9 cellular contexts compared by ENCODE assay signal in genomic region chr10:50511512-50512213, GRCh38.
A peak's percentile ranks its signal among the peaks of the same experiment; 100 is the strongest.
DNase-seq lines count a peak whose midpoint lies in the region; ATAC-seq and TF ChIP-seq lines count a peak whose summit lies in the region.
"Had no signal": no experiment of that assay in that cellular context is flagged by ENCODE, and none has a peak within 500 bp of the region (broad histone marks: within the 10 kb centered on the region; RNA-seq: fewer than 3 reads in every experiment).

No MANE protein-coding gene starts in this region.

- no peak for TF ChIP-seq CTCF in GM06990 (IDR thresholded peaks at IDR 0.05; ENCODE audit: insufficient read depth, low read length, poor library complexity, severe bottlenecking)
- TF ChIP-seq CTCF in fibroblast of lung (conservative IDR thresholded peaks at IDR 0.05 in 1 of 2, IDR thresholded peaks at IDR 0.05 in 1 of 2; ENCODE audit: low read depth in 1 of 2, low read length in 2 of 2): no peak
- TF ChIP-seq CTCF in mucosa of descending colon (IDR thresholded peaks at IDR 0.05): no peak

- H3K27me3 ChIP-seq in GM06990 (replicated peaks; ENCODE audit: control insufficient read depth, insufficient read depth, low read length): no peaks in the 10 kb centered on the region
- no peaks in the 10 kb centered on the region for H3K27me3 ChIP-seq in fibroblast of lung (ENCODE audit: control insufficient read depth, insufficient read depth, low read length)
- H3K27me3 ChIP-seq: right lobe of liver had no signal

- H3K4me1 ChIP-seq in fibroblast of lung (ENCODE audit: control insufficient read depth, extremely low read depth, insufficient read depth, low read length) (peaks cover 4% of the 10 kb centered on the region), mucosa of descending colon (ENCODE audit: low read depth) (peaks cover 12% of the 10 kb centered on the region)

- H3K4me3 ChIP-seq in GM06990 (replicated peaks; ENCODE audit: low read depth, low read length) (no peak overlapping the region), fibroblast of lung (replicated peaks in 1 of 4; ENCODE audit: control extremely low read depth in 1 of 4, insufficient read depth in 1 of 4, low read depth in 3 of 4, low read length in 4 of 4) (no peak overlapping the region), mucosa of descending colon (no peak overlapping the region)
- H3K4me3 ChIP-seq: right lobe of liver had no signal

- no peak overlapping the region for H3K4me2 ChIP-seq in fibroblast of lung (ENCODE audit: extremely low read depth, insufficient read depth, low read length)

- peak; percentile 28 for ATAC-seq in GM21723 (IDR thresholded peaks at IDR 0.05; ENCODE audit: unreplicated experiment)
- no peak for ATAC-seq in mucosa of descending colon

- H3K27ac ChIP-seq in fibroblast of lung (ENCODE audit: insufficient read depth, low read length): no peak overlapping the region

- no peak overlapping the region for H2AFZ ChIP-seq in fibroblast of lung (ENCODE audit: low read length)

- H3K9me3 ChIP-seq in fibroblast of lung (ENCODE audit: control insufficient read depth, insufficient read depth, low read depth, low read length): no peaks in the 10 kb centered on the region
- H3K9me3 ChIP-seq in mucosa of descending colon: no peaks in the 10 kb centered on the region
- H3K9me3 ChIP-seq: right lobe of liver had no signal

- no peak overlapping the region for H3K9ac ChIP-seq in fibroblast of lung (ENCODE audit: insufficient read depth, low read length)

- intact Hi-C loops in mucosa of descending colon (cut with DNase I, micrococcal nuclease): no loop called here

- no peaks in the 10 kb centered on the region for H3K79me2 ChIP-seq in fibroblast of lung (ENCODE audit: control insufficient read depth, insufficient read depth, low read length)

- no peaks in the 10 kb centered on the region for H4K20me1 ChIP-seq in fibroblast of lung (ENCODE audit: control insufficient read depth, extremely low read depth, insufficient read depth, low read length)

- H3K36me3 ChIP-seq in GM06990 (ENCODE audit: control insufficient read depth, insufficient read depth, low read length): no peaks in the 10 kb centered on the region
- no peaks in the 10 kb centered on the region for H3K36me3 ChIP-seq in fibroblast of lung (ENCODE audit: control insufficient read depth, insufficient read depth, low read length)
- H3K36me3 ChIP-seq in mucosa of descending colon (ENCODE audit: low read depth): no peaks in the 10 kb centered on the region
- H3K36me3 ChIP-seq: right lobe of liver had no signal

- DNase-seq in GM06990 (ENCODE audit: extremely low read depth, insufficient read length) (peak; percentile 59), NCI-H226 (peak; percentile 39), fibroblast of lung (ENCODE audit: low read depth in 2 of 2) (peak; percentile 56 to 72), mucosa of descending colon (no peak), NCI-H2196 treated with DMSO at 0.1 percent for 48 hours (lab: John Stamatoyannopoulos, UW; ENCODE audit: unreplicated experiment) (no peak), inferior parietal cortex (ENCODE audit: extremely low spot score) (no peak), COLO668 (lab: John Stamatoyannopoulos, UW; ENCODE audit: unreplicated experiment) (no peak)
- DNase-seq: right lobe of liver had no signal

Comparison
In these comparisons a context has a peak if more than half of its experiments do, and no peak if none do; other contexts are left out.
1. DNase-seq: peak in GM06990 (single experiment), NCI-H226 (single experiment) and fibroblast of lung (2 of 2); none in mucosa of descending colon (0 of 3), NCI-H2196 treated with DMSO at 0.1 percent for 48 hours (single experiment), inferior parietal cortex (single experiment) and COLO668 (single experiment).